ENCODE assay signal across 14 cellular contexts in genomic region chr6:5082487-5083306, GRCh38. TPM values are rescaled to one million over a fixed set of nuclear protein-coding genes. Genes with fewer than 3 reads are reported as not detected.
DNase-seq lines count a peak whose midpoint lies in the region; ATAC-seq and TF ChIP-seq lines count a peak whose summit lies in the region.
"Had no signal": no experiment of that assay in that cellular context is flagged by ENCODE, and none has a peak within 500 bp of the region (broad histone marks: within the 10 kb centered on the region; RNA-seq: fewer than 3 reads in every experiment).

No MANE protein-coding gene starts in this region.

- peak overlapping the region in 1 of 2 donors; percentile 71 for H3K27ac ChIP-seq in breast epithelium
- H3K27ac ChIP-seq in upper lobe of right lung, result no peak overlapping the region
- H3K27ac ChIP-seq: BLaER1 had no signal

- CTCF ChIA-PET in MCF 10A (lab: Yijun Ruan, JAX), result no interaction called here

- H3K9me3 ChIP-seq in breast epithelium, result no peaks in the 10 kb centered on the region
- H3K9me3 ChIP-seq in T-helper 17 cell (ENCODE audit: control insufficient read depth, low read length, poor library complexity, severe bottlenecking), result no peaks in the 10 kb centered on the region
- no peaks in the 10 kb centered on the region for H3K9me3 ChIP-seq in upper lobe of right lung

- intact Hi-C loops in MCF 10A (cut with micrococcal nuclease) (no loop called here), breast epithelium (cut with DNase I; ENCODE audit: low total_unique reads) (no loop called here), upper lobe of right lung (cut with DNase I) (no loop called here)

- DNase-seq in MCF 10A (ENCODE audit: unreplicated experiment), result peak; percentile 95
- DNase-seq in breast epithelium (ENCODE audit: low spot score in 2 of 2), result no peak
- DNase-seq in T-helper 17 cell, result no peak
- DNase-seq in hepatic stellate cell (ENCODE audit: low spot score), result peak; percentile 84
- DNase-seq in upper lobe of right lung, result no peak
- DNase-seq in stimulated activated CD4-positive, alpha-beta T cell treated with anti-CD3 and anti-CD28 coated beads, Interleukin-15, amount 100 ng/mL, for 24 hours, result no peak
- no peak for DNase-seq in NCI-H446 treated with DMSO at 0.1 percent for 48 hours (lab: John Stamatoyannopoulos, UW)
- DNase-seq: activated naive CD8-positive, alpha-beta T cell treated with anti-CD3 and anti-CD28 coated beads, Interleukin-2, amount 50 U/mL, for 24 hours; NK-92 treated with Interleukin-12 subunit alpha and Interleukin-12 subunit beta, amount 100 ng/mL, for 24 hours; stimulated activated CD8-positive, alpha-beta memory T cell treated with anti-CD3 and anti-CD28 coated beads, Interleukin-4, amount 100 ng/mL, for 48 hours had no signal

- BruUV-seq in MCF 10A (replicated peaks; lab: Mats Ljungman, UMichigan), result no TSS peak

- H3K36me3 ChIP-seq in breast epithelium (no peaks in the 10 kb centered on the region), upper lobe of right lung (no peaks in the 10 kb centered on the region)
- H3K36me3 ChIP-seq: BLaER1 had no signal

- peaks cover 0 to 6% of the 10 kb centered on the region in 2 donors for H3K4me1 ChIP-seq in breast epithelium
- peaks cover 15% of the 10 kb centered on the region for H3K4me1 ChIP-seq in upper lobe of right lung

- H3K27me3 Mint-ChIP-seq in MCF 10A (ENCODE audit: insufficient read depth, unreplicated experiment) (no peaks in the 10 kb centered on the region), T-helper 17 cell (peaks cover 42% of the 10 kb centered on the region)

- TF ChIP-seq CTCF in MCF 10A (IDR thresholded peaks at IDR 0.05; ENCODE audit: unreplicated experiment), result no peak
- no peak for TF ChIP-seq CTCF in breast epithelium (IDR thresholded peaks at IDR 0.05)
- no peak for TF ChIP-seq CTCF in upper lobe of right lung (IDR thresholded peaks at IDR 0.05)

- POLR2A ChIA-PET in MCF 10A (lab: Yijun Ruan, JAX), result interaction anchor here (0.6 to 1.1 kb wide), 7 partner anchors 9 to 724 kb away, joined by 3 read pairs; no protein-coding TSS in a partner anchor

- H3K4me1 Mint-ChIP-seq in MCF 10A (ENCODE audit: insufficient read depth, unreplicated experiment), result peaks cover 19% of the 10 kb centered on the region
- H3K4me1 Mint-ChIP-seq in T-helper 17 cell, result peaks cover 4% of the 10 kb centered on the region

- H3K4me3 ChIP-seq in breast epithelium (no peak overlapping the region), upper lobe of right lung (no peak overlapping the region)
- H3K4me3 ChIP-seq: BLaER1 had no signal

- H3K4me3 Mint-ChIP-seq in MCF 10A (ENCODE audit: unreplicated experiment), result peak overlapping the region; percentile 46
- no peak overlapping the region for H3K4me3 Mint-ChIP-seq in T-helper 17 cell
- H3K4me3 Mint-ChIP-seq: activated naive CD8-positive, alpha-beta T cell treated with anti-CD3 and anti-CD28 coated beads, Interleukin-2, amount 50 U/mL, for 24 hours had no signal

- TF ChIP-seq POLR2A in breast epithelium (IDR thresholded peaks at IDR 0.05), result no peak

- H3K9me3 Mint-ChIP-seq in MCF 10A (ENCODE audit: unreplicated experiment), result no peaks in the 10 kb centered on the region
- H3K9me3 Mint-ChIP-seq: activated naive CD8-positive, alpha-beta T cell treated with anti-CD3 and anti-CD28 coated beads, Interleukin-2, amount 50 U/mL, for 24 hours; IgD-negative memory B cell had no signal

- H3K27me3 ChIP-seq in breast epithelium, result no peaks in the 10 kb centered on the region
- H3K27me3 ChIP-seq in upper lobe of right lung, result peaks cover 21% of the 10 kb centered on the region

- H3K27ac Mint-ChIP-seq in MCF 10A (ENCODE audit: low read depth, unreplicated experiment), result peak overlapping the region; percentile 73
- H3K27ac Mint-ChIP-seq in T-helper 17 cell, result no peak overlapping the region
- H3K27ac Mint-ChIP-seq: activated naive CD8-positive, alpha-beta T cell treated with anti-CD3 and anti-CD28 coated beads, Interleukin-2, amount 50 U/mL, for 24 hours; progenitor cell of endocrine pancreas had no signal

- ATAC-seq in T-helper 17 cell, result peak; percentile 32
- peak; percentile 24 for ATAC-seq in upper lobe of right lung
- ATAC-seq in HG02588 (IDR thresholded peaks at IDR 0.05; ENCODE audit: unreplicated experiment), result no peak
- ATAC-seq: activated naive CD8-positive, alpha-beta T cell treated with anti-CD3 and anti-CD28 coated beads, Interleukin-2, amount 50 U/mL, for 24 hours had no signal

- no peaks in the 10 kb centered on the region for H3K36me3 Mint-ChIP-seq in MCF 10A (ENCODE audit: insufficient read depth, unreplicated experiment)
- H3K36me3 Mint-ChIP-seq in T-helper 17 cell (ENCODE audit: low read depth), result peaks cover 3% of the 10 kb centered on the region

RNA-seq across cellular contexts. Expression of gene PPP1R3G, which starts 2.4 kb away (rescaled TPM):
- total RNA-seq in MCF 10A (2022), result 0.07 TPM in 2 replicates
- total RNA-seq in breast epithelium, result 1 to 10 TPM; 1.2 to 3.2 (median 1.6) TPM
- not detected for total RNA-seq in T-helper 17 cell
- 0.46 TPM for total RNA-seq in upper lobe of right lung

Comparison
In these comparisons a context has a peak if more than half of its experiments do, and no peak if none do; other contexts are left out.
1. DNase-seq: peak in MCF 10A (single experiment) and hepatic stellate cell (single experiment); none in breast epithelium (0 of 2), T-helper 17 cell (0 of 3), upper lobe of right lung (single experiment), stimulated activated CD4-positive, alpha-beta T cell treated with anti-CD3 and anti-CD28 coated beads, Interleukin-15, amount 100 ng/mL, for 24 hours (single experiment) and NCI-H446 treated with DMSO at 0.1 percent for 48 hours (single experiment).